In genomic region chr13:52599853-52600603, GRCh38 we compare ENCODE assay signal across 8 cellular contexts. TPM values are rescaled to one million over a fixed set of nuclear protein-coding genes. Genes with fewer than 3 reads are reported as not detected.
A peak's percentile ranks its signal among the peaks of the same experiment; 100 is the strongest.
DNase-seq lines count a peak whose midpoint lies in the region; ATAC-seq and TF ChIP-seq lines count a peak whose summit lies in the region.

No MANE protein-coding gene starts in this region.

- CTCF ChIA-PET in CD8-positive, alpha-beta T cell (lab: Charles Lee): no interaction called here

- H3K9me3 Mint-ChIP-seq in CD8-positive, alpha-beta T cell: no peaks in the 10 kb centered on the region
- no peaks in the 10 kb centered on the region for H3K9me3 Mint-ChIP-seq in nephron progenitor cell

- H3K4me1 Mint-ChIP-seq in CD8-positive, alpha-beta T cell (ENCODE audit: low read depth): peaks cover 8% of the 10 kb centered on the region
- H3K4me1 Mint-ChIP-seq in nephron progenitor cell: peaks cover 47% of the 10 kb centered on the region

- H3K27ac Mint-ChIP-seq in CD8-positive, alpha-beta T cell: no peak overlapping the region
- H3K27ac Mint-ChIP-seq in nephron progenitor cell: peak overlapping the region; percentile 97

- no peaks in the 10 kb centered on the region for H3K9me3 ChIP-seq in CD8-positive, alpha-beta T cell (ENCODE audit: low read length)

- H3K27me3 Mint-ChIP-seq in CD8-positive, alpha-beta T cell (ENCODE audit: low read depth): peaks cover 35% of the 10 kb centered on the region
- H3K27me3 Mint-ChIP-seq in nephron progenitor cell (ENCODE audit: low read depth, poor library complexity): peaks cover 3% of the 10 kb centered on the region

- no peak for DNase-seq in CD8-positive, alpha-beta T cell
- DNase-seq in fibroblast of pulmonary artery (ENCODE audit: low read depth) (peak; percentile 3), nephron progenitor cell (peak; percentile 77), NCI-H1048 (lab: John Stamatoyannopoulos, UW) (no peak)

- H3K36me3 ChIP-seq in CD8-positive, alpha-beta T cell (ENCODE audit: insufficient read depth, low read length): no peaks in the 10 kb centered on the region

- H3K27ac ChIP-seq in CD8-positive, alpha-beta T cell (ENCODE audit: low read depth, low read length): no peak overlapping the region

- TF ChIP-seq POLR2A in GM19099 (IDR thresholded peaks at IDR 0.05; ENCODE audit: extremely low read depth, insufficient read length, low read depth): peak; percentile 53

- intact Hi-C loops in CD8-positive, alpha-beta T cell (cut with DNase I, micrococcal nuclease): no loop called here

- no peaks in the 10 kb centered on the region for H3K36me3 Mint-ChIP-seq in CD8-positive, alpha-beta T cell
- peaks cover 10% of the 10 kb centered on the region for H3K36me3 Mint-ChIP-seq in nephron progenitor cell (ENCODE audit: low read depth)

- ATAC-seq in CD8-positive, alpha-beta T cell: peak; percentile 29
- ATAC-seq in HG03571 (IDR thresholded peaks at IDR 0.05; ENCODE audit: unreplicated experiment) (peak; percentile 64), GM19328 (IDR thresholded peaks at IDR 0.05; ENCODE audit: unreplicated experiment) (no peak)

- TF ChIP-seq CTCF in CD8-positive, alpha-beta T cell (IDR thresholded peaks at IDR 0.05): no peak
- TF ChIP-seq CTCF in WI38 (IDR thresholded peaks at IDR 0.05; ENCODE audit: low read depth, low read length) (no peak), fibroblast of pulmonary artery (IDR thresholded peaks at IDR 0.05; ENCODE audit: low read length, missing control alignments) (no peak), nephron progenitor cell (IDR thresholded peaks at IDR 0.05) (no peak)

- POLR2A ChIA-PET in CD8-positive, alpha-beta T cell (lab: Charles Lee): no interaction called here

- H3K27me3 ChIP-seq in CD8-positive, alpha-beta T cell (ENCODE audit: insufficient read depth, low read length): peaks cover 5% of the 10 kb centered on the region

- H3K4me3 Mint-ChIP-seq in CD8-positive, alpha-beta T cell: peak overlapping the region; percentile 77
- peak overlapping the region; percentile 92 for H3K4me3 Mint-ChIP-seq in nephron progenitor cell

- peak overlapping the region; percentile 43 for H3K4me3 ChIP-seq in CD8-positive, alpha-beta T cell (ENCODE audit: low read depth, low read length)
- H3K4me3 ChIP-seq in WI38 (ENCODE audit: low read depth, low read length) (peak overlapping the region; percentile 55), fibroblast of pulmonary artery (replicated peaks; ENCODE audit: low read depth, low read length) (peak overlapping the region; percentile 50)

- H3K4me1 ChIP-seq in CD8-positive, alpha-beta T cell (ENCODE audit: insufficient read depth, low read length): no peaks in the 10 kb centered on the region

RNA-seq across cellular contexts. Expression of gene HNRNPA1L2, which starts 42.2 kb away (rescaled TPM):
- 10 to 100 TPM; 16.6 to 20.7 TPM for total RNA-seq in CD8-positive, alpha-beta T cell

RNA-seq across cellular contexts. Expression of gene SUGT1, which starts 52.6 kb away (rescaled TPM):
- total RNA-seq in CD8-positive, alpha-beta T cell: 10 to 100 TPM; 17.8 to 20.0 TPM

Comparison
In these comparisons a context has a peak if more than half of its experiments do, and no peak if none do; other contexts are left out.
1. DNase-seq: peak in fibroblast of pulmonary artery (single experiment) and nephron progenitor cell (single experiment); none in CD8-positive, alpha-beta T cell (0 of 7) and NCI-H1048 (single experiment).
2. Peak in every context shown above with its lines, with median percentiles within 50 percentile points of each other: H3K4me3 ChIP-seq.